In genomic region chr12:120218680-120219606, GRCh38 we compare ENCODE assay signal across 1 cellular context.
A peak's percentile ranks its signal among the peaks of the same experiment; 100 is the strongest.
TF ChIP-seq lines count a peak whose summit lies in the region.

No MANE protein-coding gene starts in this region.

TF ChIP-seq in HepG2, 621 proteins besides CTCF, POLR2A, EP300 and RAD21 (continues in another document):
- 0 out of 2 replicates have a peak, but pooled peaks have one; percentile 31 for TF ChIP-seq POGZ (CRISPR knock-in tag; IDR thresholded peaks at IDR 0.05)
- no peak for TF ChIP-seq RARA (CRISPR knock-in tag; IDR thresholded peaks at IDR 0.05)
- no peak for TF ChIP-seq FOXP4 (CRISPR knock-in tag; IDR thresholded peaks at IDR 0.05)
- no peak for TF ChIP-seq ZNF101 (CRISPR knock-in tag; IDR thresholded peaks at IDR 0.05; ENCODE audit: borderline replicate concordance, low read depth)
- TF ChIP-seq CREM (IDR thresholded peaks at IDR 0.05): no peak
- no peak for TF ChIP-seq CREM (CRISPR knock-in tag; IDR thresholded peaks at IDR 0.05)
- TF ChIP-seq, protein P1, sequence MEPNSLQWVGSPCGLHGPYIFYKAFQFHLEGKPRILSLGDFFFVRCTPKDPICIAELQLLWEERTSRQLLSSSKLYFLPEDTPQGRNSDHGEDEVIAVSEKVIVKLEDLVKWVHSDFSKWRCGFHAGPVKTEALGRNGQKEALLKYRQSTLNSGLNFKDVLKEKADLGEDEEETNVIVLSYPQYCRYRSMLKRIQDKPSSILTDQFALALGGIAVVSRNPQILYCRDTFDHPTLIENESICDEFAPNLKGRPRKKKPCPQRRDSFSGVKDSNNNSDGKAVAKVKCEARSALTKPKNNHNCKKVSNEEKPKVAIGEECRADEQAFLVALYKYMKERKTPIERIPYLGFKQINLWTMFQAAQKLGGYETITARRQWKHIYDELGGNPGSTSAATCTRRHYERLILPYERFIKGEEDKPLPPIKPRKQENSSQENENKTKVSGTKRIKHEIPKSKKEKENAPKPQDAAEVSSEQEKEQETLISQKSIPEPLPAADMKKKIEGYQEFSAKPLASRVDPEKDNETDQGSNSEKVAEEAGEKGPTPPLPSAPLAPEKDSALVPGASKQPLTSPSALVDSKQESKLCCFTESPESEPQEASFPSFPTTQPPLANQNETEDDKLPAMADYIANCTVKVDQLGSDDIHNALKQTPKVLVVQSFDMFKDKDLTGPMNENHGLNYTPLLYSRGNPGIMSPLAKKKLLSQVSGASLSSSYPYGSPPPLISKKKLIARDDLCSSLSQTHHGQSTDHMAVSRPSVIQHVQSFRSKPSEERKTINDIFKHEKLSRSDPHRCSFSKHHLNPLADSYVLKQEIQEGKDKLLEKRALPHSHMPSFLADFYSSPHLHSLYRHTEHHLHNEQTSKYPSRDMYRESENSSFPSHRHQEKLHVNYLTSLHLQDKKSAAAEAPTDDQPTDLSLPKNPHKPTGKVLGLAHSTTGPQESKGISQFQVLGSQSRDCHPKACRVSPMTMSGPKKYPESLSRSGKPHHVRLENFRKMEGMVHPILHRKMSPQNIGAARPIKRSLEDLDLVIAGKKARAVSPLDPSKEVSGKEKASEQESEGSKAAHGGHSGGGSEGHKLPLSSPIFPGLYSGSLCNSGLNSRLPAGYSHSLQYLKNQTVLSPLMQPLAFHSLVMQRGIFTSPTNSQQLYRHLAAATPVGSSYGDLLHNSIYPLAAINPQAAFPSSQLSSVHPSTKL (CRISPR knock-in tag; IDR thresholded peaks at IDR 0.05): peak; percentile 69
- TF ChIP-seq PLRG1 (conservative IDR thresholded peaks at IDR 0.05): no peak
- no peak; the same call in 1 of the 2 replicates for TF ChIP-seq ZNF263 (CRISPR knock-in tag; IDR thresholded peaks at IDR 0.05)
- TF ChIP-seq THAP11 (CRISPR knock-in tag; IDR thresholded peaks at IDR 0.05): no peak
- no peak for TF ChIP-seq RFXANK (CRISPR knock-in tag; IDR thresholded peaks at IDR 0.05)
- no peak for TF ChIP-seq WIZ (CRISPR knock-in tag; IDR thresholded peaks at IDR 0.05)
- TF ChIP-seq HDAC2 (CRISPR knock-in tag; IDR thresholded peaks at IDR 0.05): peak; percentile 73
- no peak for TF ChIP-seq ZNF232 (CRISPR knock-in tag; IDR thresholded peaks at IDR 0.05; ENCODE audit: borderline replicate concordance)
- TF ChIP-seq AGO1 (IDR thresholded peaks at IDR 0.05; ENCODE audit: low read depth, low read length, poor library complexity, severe bottlenecking): peak; percentile 33
- TF ChIP-seq ZNF800 (CRISPR knock-in tag; IDR thresholded peaks at IDR 0.05): no peak
- peak; percentile 45 for TF ChIP-seq SKI (IDR thresholded peaks at IDR 0.05; ENCODE audit: partially characterized antibody)
- TF ChIP-seq ZNF136 (CRISPR knock-in tag; IDR thresholded peaks at IDR 0.05; ENCODE audit: low read depth): no peak
- TF ChIP-seq ZNF503 (CRISPR knock-in tag; IDR thresholded peaks at IDR 0.05): no peak
- no peak for TF ChIP-seq CENPX (CRISPR knock-in tag; IDR thresholded peaks at IDR 0.05)
- TF ChIP-seq, protein P2, sequence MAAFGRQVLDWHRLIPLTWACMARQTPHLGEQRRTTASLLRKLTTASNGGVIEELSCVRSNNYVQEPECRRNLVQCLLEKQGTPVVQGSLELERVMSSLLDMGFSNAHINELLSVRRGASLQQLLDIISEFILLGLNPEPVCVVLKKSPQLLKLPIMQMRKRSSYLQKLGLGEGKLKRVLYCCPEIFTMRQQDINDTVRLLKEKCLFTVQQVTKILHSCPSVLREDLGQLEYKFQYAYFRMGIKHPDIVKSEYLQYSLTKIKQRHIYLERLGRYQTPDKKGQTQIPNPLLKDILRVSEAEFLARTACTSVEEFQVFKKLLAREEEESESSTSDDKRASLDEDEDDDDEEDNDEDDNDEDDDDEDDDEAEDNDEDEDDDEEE (CRISPR knock-in tag; IDR thresholded peaks at IDR 0.05): no peak
- TF ChIP-seq ZNF276 (CRISPR knock-in tag; IDR thresholded peaks at IDR 0.05; ENCODE audit: low read depth): no peak
- TF ChIP-seq, protein P3, sequence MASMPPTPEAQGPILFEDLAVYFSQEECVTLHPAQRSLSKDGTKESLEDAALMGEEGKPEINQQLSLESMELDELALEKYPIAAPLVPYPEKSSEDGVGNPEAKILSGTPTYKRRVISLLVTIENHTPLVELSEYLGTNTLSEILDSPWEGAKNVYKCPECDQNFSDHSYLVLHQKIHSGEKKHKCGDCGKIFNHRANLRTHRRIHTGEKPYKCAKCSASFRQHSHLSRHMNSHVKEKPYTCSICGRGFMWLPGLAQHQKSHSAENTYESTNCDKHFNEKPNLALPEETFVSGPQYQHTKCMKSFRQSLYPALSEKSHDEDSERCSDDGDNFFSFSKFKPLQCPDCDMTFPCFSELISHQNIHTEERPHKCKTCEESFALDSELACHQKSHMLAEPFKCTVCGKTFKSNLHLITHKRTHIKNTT (CRISPR knock-in tag; IDR thresholded peaks at IDR 0.05): no peak
- TF ChIP-seq ZNF468 (CRISPR knock-in tag; IDR thresholded peaks at IDR 0.05): no peak
- no peak for TF ChIP-seq CBX5 (CRISPR knock-in tag; IDR thresholded peaks at IDR 0.05; ENCODE audit: borderline replicate concordance)
- TF ChIP-seq RFXAP (CRISPR knock-in tag; IDR thresholded peaks at IDR 0.05; ENCODE audit: borderline replicate concordance): no peak
- TF ChIP-seq FOXJ3 (CRISPR knock-in tag; IDR thresholded peaks at IDR 0.05; ENCODE audit: borderline replicate concordance): 0 out of 2 replicates have a peak, but pooled peaks have one; percentile 13
- 0 out of 2 replicates have a peak, but pooled peaks have one; percentile 3 for TF ChIP-seq MAFF (IDR thresholded peaks at IDR 0.05; ENCODE audit: low read depth, low read length)
- no peak for TF ChIP-seq ZKSCAN1 (IDR thresholded peaks at IDR 0.05; ENCODE audit: low read length)
- TF ChIP-seq ELF3 (CRISPR knock-in tag; IDR thresholded peaks at IDR 0.05): no peak
- peak; percentile 37; the same call in 1 of the 2 replicates for TF ChIP-seq SALL1 (CRISPR knock-in tag; IDR thresholded peaks at IDR 0.05)
- TF ChIP-seq, protein P4, sequence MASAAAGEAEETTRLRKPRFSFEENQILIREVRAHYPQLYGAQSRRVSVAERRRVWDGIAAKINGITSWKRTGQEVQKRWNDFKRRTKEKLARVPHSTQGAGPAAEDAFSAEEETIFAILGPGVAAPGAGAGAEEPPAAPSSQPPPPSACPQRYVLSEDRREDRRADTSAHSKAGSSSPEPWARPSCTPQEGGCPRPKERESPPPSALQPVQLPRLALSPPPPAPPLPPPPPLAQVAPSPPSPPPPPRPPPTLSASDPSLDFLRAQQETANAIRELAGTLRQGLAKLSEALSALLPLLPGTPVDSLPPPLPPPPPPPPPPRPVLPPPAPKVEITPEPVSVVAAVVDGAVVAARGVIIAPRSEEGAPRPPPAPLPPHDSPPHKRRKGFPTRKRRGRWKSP (CRISPR knock-in tag; IDR thresholded peaks at IDR 0.05): no peak
- no peak for TF ChIP-seq ELF4 (CRISPR knock-in tag; IDR thresholded peaks at IDR 0.05; ENCODE audit: borderline replicate concordance)
- no peak; the same call in 1 of the 2 replicates for TF ChIP-seq TBX2 (CRISPR knock-in tag; IDR thresholded peaks at IDR 0.05; ENCODE audit: borderline replicate concordance)
- TF ChIP-seq, protein P5, sequence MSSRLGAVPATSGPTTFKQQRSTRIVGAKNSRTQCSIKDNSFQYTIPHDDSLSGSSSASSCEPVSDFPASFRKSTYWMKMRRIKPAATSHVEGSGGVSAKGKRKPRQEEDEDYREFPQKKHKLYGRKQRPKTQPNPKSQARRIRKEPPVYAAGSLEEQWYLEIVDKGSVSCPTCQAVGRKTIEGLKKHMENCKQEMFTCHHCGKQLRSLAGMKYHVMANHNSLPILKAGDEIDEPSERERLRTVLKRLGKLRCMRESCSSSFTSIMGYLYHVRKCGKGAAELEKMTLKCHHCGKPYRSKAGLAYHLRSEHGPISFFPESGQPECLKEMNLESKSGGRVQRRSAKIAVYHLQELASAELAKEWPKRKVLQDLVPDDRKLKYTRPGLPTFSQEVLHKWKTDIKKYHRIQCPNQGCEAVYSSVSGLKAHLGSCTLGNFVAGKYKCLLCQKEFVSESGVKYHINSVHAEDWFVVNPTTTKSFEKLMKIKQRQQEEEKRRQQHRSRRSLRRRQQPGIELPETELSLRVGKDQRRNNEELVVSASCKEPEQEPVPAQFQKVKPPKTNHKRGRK (CRISPR knock-in tag; IDR thresholded peaks at IDR 0.05): no peak
- no peak for TF ChIP-seq REL (CRISPR knock-in tag; conservative IDR thresholded peaks at IDR 0.05)
- TF ChIP-seq YY1 (IDR thresholded peaks at IDR 0.05; ENCODE audit: insufficient read depth, insufficient replicate concordance, low read depth, low read length): no peak
- TF ChIP-seq AGO2 (optimal IDR thresholded peaks at IDR 0.05; ENCODE audit: low read depth, low read length): peak; percentile 60
- no peak for TF ChIP-seq BORCS8-MEF2B (CRISPR knock-in tag; IDR thresholded peaks at IDR 0.05)
- TF ChIP-seq MAF1 (CRISPR knock-in tag; IDR thresholded peaks at IDR 0.05; ENCODE audit: borderline replicate concordance): no peak
- TF ChIP-seq POLR2G (IDR thresholded peaks at IDR 0.05; ENCODE audit: low read depth, low read length): 0 out of 2 replicates have a peak, but pooled peaks have one; percentile 17
- TF ChIP-seq MAZ (IDR thresholded peaks at IDR 0.05; ENCODE audit: borderline replicate concordance, low read depth, low read length): 0 out of 2 replicates have a peak, but pooled peaks have one; percentile 27
- TF ChIP-seq MAZ (CRISPR knock-in tag; IDR thresholded peaks at IDR 0.05; ENCODE audit: low read depth): no peak
- no peak for TF ChIP-seq YEATS4 (CRISPR knock-in tag; IDR thresholded peaks at IDR 0.05; ENCODE audit: borderline replicate concordance)
- TF ChIP-seq, protein P6, sequence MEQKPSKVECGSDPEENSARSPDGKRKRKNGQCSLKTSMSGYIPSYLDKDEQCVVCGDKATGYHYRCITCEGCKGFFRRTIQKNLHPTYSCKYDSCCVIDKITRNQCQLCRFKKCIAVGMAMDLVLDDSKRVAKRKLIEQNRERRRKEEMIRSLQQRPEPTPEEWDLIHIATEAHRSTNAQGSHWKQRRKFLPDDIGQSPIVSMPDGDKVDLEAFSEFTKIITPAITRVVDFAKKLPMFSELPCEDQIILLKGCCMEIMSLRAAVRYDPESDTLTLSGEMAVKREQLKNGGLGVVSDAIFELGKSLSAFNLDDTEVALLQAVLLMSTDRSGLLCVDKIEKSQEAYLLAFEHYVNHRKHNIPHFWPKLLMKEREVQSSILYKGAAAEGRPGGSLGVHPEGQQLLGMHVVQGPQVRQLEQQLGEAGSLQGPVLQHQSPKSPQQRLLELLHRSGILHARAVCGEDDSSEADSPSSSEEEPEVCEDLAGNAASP (CRISPR knock-in tag; IDR thresholded peaks at IDR 0.05; ENCODE audit: borderline replicate concordance): peak; percentile 58; the same call in 1 of the 2 replicates
- TF ChIP-seq DDIT3 (CRISPR knock-in tag; IDR thresholded peaks at IDR 0.05): no peak
- 0 out of 2 replicates have a peak, but pooled peaks have one; percentile 13 for TF ChIP-seq MYC (CRISPR knock-in tag; IDR thresholded peaks at IDR 0.05; ENCODE audit: borderline replicate concordance)
- TF ChIP-seq EED (CRISPR knock-in tag; IDR thresholded peaks at IDR 0.05): no peak
- TF ChIP-seq SETDB1 (CRISPR knock-in tag; IDR thresholded peaks at IDR 0.05; ENCODE audit: borderline replicate concordance): no peak
